ENCODE assay signal across 9 cellular contexts in genomic region chr10:71397340-71398212, GRCh38. TPM values are rescaled to one million over a fixed set of nuclear protein-coding genes. Genes with fewer than 3 reads are reported as not detected.
A peak's percentile ranks its signal among the peaks of the same experiment; 100 is the strongest.
DNase-seq lines count a peak whose midpoint lies in the region; ATAC-seq and TF ChIP-seq lines count a peak whose summit lies in the region.
"Had no signal": no experiment of that assay in that cellular context is flagged by ENCODE, and none has a peak within 500 bp of the region (broad histone marks: within the 10 kb centered on the region; RNA-seq: fewer than 3 reads in every experiment).

No MANE protein-coding gene starts in this region.

- peaks cover 93% of the 10 kb centered on the region for H3K27me3 ChIP-seq in smooth muscle cell (ENCODE audit: low read depth)

- H3K36me3 ChIP-seq in smooth muscle cell (ENCODE audit: low read depth) = no peaks in the 10 kb centered on the region

- H3K27ac ChIP-seq in smooth muscle cell (ENCODE audit: low read depth) = no peak overlapping the region
- H3K27ac ChIP-seq: VCaP had no signal

- H3K36me3 Mint-ChIP-seq in WTC11 = no peaks in the 10 kb centered on the region

- H3F3A ChIP-seq in smooth muscle cell (ENCODE audit: low read depth) = no peaks in the 10 kb centered on the region

- H3K27ac Mint-ChIP-seq in WTC11 = no peak overlapping the region

- H3K4me3 ChIP-seq in smooth muscle cell = peak overlapping the region; percentile 50

- no peak overlapping the region for H3K9ac ChIP-seq in smooth muscle cell (ENCODE audit: low read depth)

- ATAC-seq in WTC11 = peak; percentile 3; the same call in 1 of the 2 replicates
- no peak for ATAC-seq in HG03442 (IDR thresholded peaks at IDR 0.05; ENCODE audit: unreplicated experiment)
- no peak for ATAC-seq in HG03159 (IDR thresholded peaks at IDR 0.05; ENCODE audit: unreplicated experiment)
- no peak for ATAC-seq in GM21447 (IDR thresholded peaks at IDR 0.05; ENCODE audit: unreplicated experiment)

- peaks cover 10% of the 10 kb centered on the region for H3K4me1 ChIP-seq in smooth muscle cell (ENCODE audit: low read depth)

- no peaks in the 10 kb centered on the region for H3K79me2 ChIP-seq in smooth muscle cell (ENCODE audit: low read depth)

- peaks cover 20% of the 10 kb centered on the region for H3K4me1 Mint-ChIP-seq in WTC11

- CTCF ChIA-PET in WTC11 (lab: Charles Lee) = interaction anchor here (0.8 to 8.8 kb wide), 39 partner anchors 10 to 310 kb away, joined by 3 to 120 read pairs (median 8); partner anchors contain the start of gene SLC29A3

- H3K9me3 Mint-ChIP-seq in WTC11 = no peaks in the 10 kb centered on the region

- H4K20me1 ChIP-seq in smooth muscle cell (ENCODE audit: low read depth) = no peaks in the 10 kb centered on the region

- peak overlapping the region; percentile 70 for H3K4me3 Mint-ChIP-seq in WTC11

- POLR2A ChIA-PET in WTC11 (lab: Charles Lee) = no interaction called here

- peak; percentile 1 for DNase-seq in DMS79 treated with DMSO at 0.1 percent for 48 hours (lab: John Stamatoyannopoulos, UW)
- DNase-seq in DMS79 (lab: John Stamatoyannopoulos, UW) = no peak
- DNase-seq in WTC11 (ENCODE audit: low spot score) = peak; percentile 44
- peak; percentile 44 for DNase-seq in iPS-NIHi11 (ENCODE audit: low spot score)
- no peak for DNase-seq in smooth muscle cell (lab: John Stamatoyannopoulos, UW; ENCODE audit: unreplicated experiment)

- TF ChIP-seq CTCF in WTC11 (IDR thresholded peaks at IDR 0.05) (no peak), smooth muscle cell (IDR thresholded peaks at IDR 0.05; ENCODE audit: borderline replicate concordance, insufficient read depth, poor library complexity, severe bottlenecking) (no peak)

- WGBS in smooth muscle cell (ENCODE audit: low lambda C conversion rate) = 3% methylated on average over 65 of the region's 75 CpGs

- H3K9me3 ChIP-seq in smooth muscle cell (replicated peaks; ENCODE audit: low read depth) = no peaks in the 10 kb centered on the region

- H3K4me2 ChIP-seq in smooth muscle cell = peak overlapping the region; percentile 91

- peaks cover 59% of the 10 kb centered on the region for H3K27me3 Mint-ChIP-seq in WTC11 (ENCODE audit: low read depth)

- no peak overlapping the region for H2AFZ ChIP-seq in smooth muscle cell (ENCODE audit: low read depth)

TF ChIP-seq in WTC11, 78 proteins besides CTCF, POLR2A, EP300 and RAD21:
- no peak for TF ChIP-seq KAT7 (CRISPR knock-in tag; IDR thresholded peaks at IDR 0.05; ENCODE audit: borderline replicate concordance)
- peak; percentile 68; the same call in 1 of the 2 replicates for TF ChIP-seq HMGXB4 (CRISPR knock-in tag; IDR thresholded peaks at IDR 0.05)
- 0 out of 2 replicates have a peak, but pooled peaks have one; percentile 7 for TF ChIP-seq TEAD1 (CRISPR knock-in tag; IDR thresholded peaks at IDR 0.05)

RNA-seq across cellular contexts. Expression of gene CDH23, which starts 0.9 kb away (rescaled TPM):
- total RNA-seq in WTC11 (2021) (2.1 to 3.1 TPM (median 2.9 TPM) in 3 replicates), smooth muscle cell (0.99 and 1.7 TPM in 2 replicates)
- 0.67 and 2.5 TPM in 2 replicates for polyA plus RNA-seq in smooth muscle cell

Comparison
In these comparisons a context has a peak if more than half of its experiments do, and no peak if none do; other contexts are left out.
1. DNase-seq: peak in DMS79 treated with DMSO at 0.1 percent for 48 hours (single experiment), WTC11 (single experiment) and iPS-NIHi11 (single experiment); none in DMS79 (single experiment) and smooth muscle cell (single experiment).